Comparison of ENCODE assay signal across 18 cellular contexts in genomic region chr15:39720721-39721611, GRCh38.
DNase-seq lines count a peak whose midpoint lies in the region; ATAC-seq and TF ChIP-seq lines count a peak whose summit lies in the region.
"Had no signal": no experiment of that assay in that cellular context is flagged by ENCODE, and none has a peak within 500 bp of the region (broad histone marks: within the 10 kb centered on the region; RNA-seq: fewer than 3 reads in every experiment).

No MANE protein-coding gene starts in this region.

- no peaks in the 10 kb centered on the region for H3K79me2 ChIP-seq in fibroblast of lung (ENCODE audit: control insufficient read depth, insufficient read depth, low read length)

- no peak for TF ChIP-seq POLR2A in upper lobe of left lung (IDR thresholded peaks at IDR 0.05)

- TF ChIP-seq CTCF in fibroblast of lung (conservative IDR thresholded peaks at IDR 0.05 in 1 of 2, IDR thresholded peaks at IDR 0.05 in 1 of 2; ENCODE audit: low read depth in 1 of 2, low read length in 2 of 2) (no peak), upper lobe of left lung (IDR thresholded peaks at IDR 0.05) (no peak)

- no peaks in the 10 kb centered on the region for H3K27me3 ChIP-seq in fibroblast of lung (ENCODE audit: control insufficient read depth, insufficient read depth, low read length)
- H3K27me3 ChIP-seq in skeletal muscle satellite cell (ENCODE audit: control insufficient read depth, insufficient read depth, low read length), result no peaks in the 10 kb centered on the region
- H3K27me3 ChIP-seq in upper lobe of left lung, result no peaks in the 10 kb centered on the region
- H3K27me3 ChIP-seq: esophagus squamous epithelium, pancreas had no signal

- WGBS in upper lobe of left lung, 2 donors, result 87 to 89% methylated on average over 5 of the region's 5 CpGs

- H3K36me3 ChIP-seq in fibroblast of lung (ENCODE audit: control insufficient read depth, insufficient read depth, low read length) (no peaks in the 10 kb centered on the region), skeletal muscle satellite cell (ENCODE audit: insufficient read depth, low read length) (no peaks in the 10 kb centered on the region), upper lobe of left lung (no peaks in the 10 kb centered on the region)
- H3K36me3 ChIP-seq: esophagus squamous epithelium, pancreas had no signal

- H3K9ac ChIP-seq in fibroblast of lung (ENCODE audit: insufficient read depth, low read length), result no peak overlapping the region
- no peak overlapping the region for H3K9ac ChIP-seq in skeletal muscle satellite cell (ENCODE audit: low read depth, low read length)

- no peak overlapping the region for H3K4me3 ChIP-seq in fibroblast of lung (replicated peaks in 1 of 4; ENCODE audit: control extremely low read depth in 1 of 4, insufficient read depth in 1 of 4, low read depth in 3 of 4, low read length in 4 of 4)
- no peak overlapping the region for H3K4me3 ChIP-seq in skeletal muscle satellite cell (ENCODE audit: low read length)
- no peak overlapping the region for H3K4me3 ChIP-seq in upper lobe of left lung
- H3K4me3 ChIP-seq: esophagus squamous epithelium, GM23338, pancreas had no signal

- H4K20me1 ChIP-seq in fibroblast of lung (ENCODE audit: control insufficient read depth, extremely low read depth, insufficient read depth, low read length), result no peaks in the 10 kb centered on the region

- DNase-seq in HCEC 1CT (peak; percentile 51), RPMI7951 (ENCODE audit: low read depth) (peak; percentile 80), fibroblast of lung (ENCODE audit: low read depth in 2 of 2) (peak; percentile 34 to 91), upper lobe of left lung (no peak), retina (no peak), DMS79 treated with DMSO at 0.1 percent for 48 hours (lab: John Stamatoyannopoulos, UW) (no peak)
- DNase-seq: activated CD4-positive, CD25-positive, alpha-beta regulatory T cell; activated T-cell treated with anti-CD3 and anti-CD28 coated beads, Interleukin-2, amount 50 U/mL, for 24 hours; DND-41; esophagus squamous epithelium; NCI-H2081 treated with DMSO at 0.1 percent for 48 hours; pancreas; stimulated activated CD4-positive, alpha-beta T cell treated with anti-CD3 and anti-CD28 coated beads, Interleukin-2, amount 100 ng/mL, for 24 hours; stimulated activated naive CD4-positive, alpha-beta T cell had no signal

- H3K27ac ChIP-seq in fibroblast of lung (ENCODE audit: insufficient read depth, low read length) (no peak overlapping the region), upper lobe of left lung (no peak overlapping the region)
- H3K27ac ChIP-seq: esophagus squamous epithelium, pancreas had no signal

- no peak overlapping the region for H2AFZ ChIP-seq in fibroblast of lung (ENCODE audit: low read length)
- H2AFZ ChIP-seq: GM23338 had no signal

- H3K4me2 ChIP-seq in fibroblast of lung (ENCODE audit: extremely low read depth, insufficient read depth, low read length), result peak overlapping the region; percentile 27
- peak overlapping the region; percentile 13 for H3K4me2 ChIP-seq in skeletal muscle satellite cell (ENCODE audit: low read length)
- H3K4me2 ChIP-seq: GM23338 had no signal

- no peak for ATAC-seq in upper lobe of left lung (ENCODE audit: low FRiP score in 2 of 2)
- ATAC-seq: GM23338, left lobe of liver, Panc1, pancreas had no signal

- H3K4me1 ChIP-seq in fibroblast of lung (ENCODE audit: control insufficient read depth, extremely low read depth, insufficient read depth, low read length) (no peaks in the 10 kb centered on the region), skeletal muscle satellite cell (ENCODE audit: control insufficient read depth, insufficient read depth, low read length) (peaks cover 12% of the 10 kb centered on the region), upper lobe of left lung (no peaks in the 10 kb centered on the region)
- H3K4me1 ChIP-seq: esophagus squamous epithelium, pancreas had no signal

- TF ChIP-seq EP300 in upper lobe of left lung (IDR thresholded peaks at IDR 0.05), result no peak

- H3K9me3 ChIP-seq in fibroblast of lung (ENCODE audit: control insufficient read depth, insufficient read depth, low read depth, low read length) (no peaks in the 10 kb centered on the region), skeletal muscle satellite cell (replicated peaks; ENCODE audit: low read length) (no peaks in the 10 kb centered on the region), upper lobe of left lung (no peaks in the 10 kb centered on the region)
- H3K9me3 ChIP-seq: esophagus squamous epithelium, pancreas had no signal

Comparison
In these comparisons a context has a peak if more than half of its experiments do, and no peak if none do; other contexts are left out.
1. DNase-seq: peak in HCEC 1CT (single experiment), RPMI7951 (single experiment) and fibroblast of lung (2 of 2); none in upper lobe of left lung (0 of 2), retina (single experiment) and DMS79 treated with DMSO at 0.1 percent for 48 hours (single experiment).